1 cellular context compared by ENCODE assay signal in the genomic region with DNA sequence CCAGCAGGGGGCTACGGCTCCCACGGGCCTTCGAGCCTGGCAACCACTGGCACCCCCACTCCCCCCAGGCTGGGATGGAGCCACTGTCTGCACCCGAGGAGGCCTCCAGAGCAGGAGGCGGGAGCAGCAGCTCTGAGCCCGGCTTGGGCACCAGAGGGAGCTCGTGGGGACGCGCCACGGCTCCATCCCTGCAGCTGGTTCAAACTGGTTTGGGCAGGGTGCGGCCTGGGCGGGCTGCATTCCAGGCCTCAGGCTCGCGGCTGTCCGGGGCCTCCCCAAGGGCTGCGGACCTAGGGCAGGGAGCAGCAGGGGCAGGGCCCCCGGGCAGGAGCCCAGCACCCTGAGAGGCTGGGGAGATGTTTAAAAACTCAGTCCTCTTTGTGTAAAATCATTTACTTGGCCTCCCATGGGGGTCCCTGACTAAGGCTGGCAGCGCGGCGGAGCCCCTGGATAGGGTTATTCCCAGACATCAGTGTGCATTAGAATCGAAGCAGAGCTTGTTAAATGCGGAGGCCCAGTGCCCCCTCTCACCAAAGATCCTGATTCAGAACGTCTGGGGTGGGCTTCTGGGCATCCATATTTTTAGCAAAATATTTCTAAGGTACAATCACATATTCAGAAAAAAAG.
A peak's percentile ranks its signal among the peaks of the same experiment; 100 is the strongest.
TF ChIP-seq lines count a peak whose summit lies in the region.

No MANE protein-coding gene starts in this region.

TF ChIP-seq in K562, 482 proteins besides CTCF, POLR2A, EP300 and RAD21 (continued from another document and continues in another):
- TF ChIP-seq, protein P1, sequence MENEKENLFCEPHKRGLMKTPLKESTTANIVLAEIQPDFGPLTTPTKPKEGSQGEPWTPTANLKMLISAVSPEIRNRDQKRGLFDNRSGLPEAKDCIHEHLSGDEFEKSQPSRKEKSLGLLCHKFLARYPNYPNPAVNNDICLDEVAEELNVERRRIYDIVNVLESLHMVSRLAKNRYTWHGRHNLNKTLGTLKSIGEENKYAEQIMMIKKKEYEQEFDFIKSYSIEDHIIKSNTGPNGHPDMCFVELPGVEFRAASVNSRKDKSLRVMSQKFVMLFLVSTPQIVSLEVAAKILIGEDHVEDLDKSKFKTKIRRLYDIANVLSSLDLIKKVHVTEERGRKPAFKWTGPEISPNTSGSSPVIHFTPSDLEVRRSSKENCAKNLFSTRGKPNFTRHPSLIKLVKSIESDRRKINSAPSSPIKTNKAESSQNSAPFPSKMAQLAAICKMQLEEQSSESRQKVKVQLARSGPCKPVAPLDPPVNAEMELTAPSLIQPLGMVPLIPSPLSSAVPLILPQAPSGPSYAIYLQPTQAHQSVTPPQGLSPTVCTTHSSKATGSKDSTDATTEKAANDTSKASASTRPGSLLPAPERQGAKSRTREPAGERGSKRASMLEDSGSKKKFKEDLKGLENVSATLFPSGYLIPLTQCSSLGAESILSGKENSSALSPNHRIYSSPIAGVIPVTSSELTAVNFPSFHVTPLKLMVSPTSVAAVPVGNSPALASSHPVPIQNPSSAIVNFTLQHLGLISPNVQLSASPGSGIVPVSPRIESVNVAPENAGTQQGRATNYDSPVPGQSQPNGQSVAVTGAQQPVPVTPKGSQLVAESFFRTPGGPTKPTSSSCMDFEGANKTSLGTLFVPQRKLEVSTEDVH (IDR thresholded peaks at IDR 0.05; ENCODE audit: low read depth, partially characterized antibody), result no peak
- TF ChIP-seq, protein P2, sequence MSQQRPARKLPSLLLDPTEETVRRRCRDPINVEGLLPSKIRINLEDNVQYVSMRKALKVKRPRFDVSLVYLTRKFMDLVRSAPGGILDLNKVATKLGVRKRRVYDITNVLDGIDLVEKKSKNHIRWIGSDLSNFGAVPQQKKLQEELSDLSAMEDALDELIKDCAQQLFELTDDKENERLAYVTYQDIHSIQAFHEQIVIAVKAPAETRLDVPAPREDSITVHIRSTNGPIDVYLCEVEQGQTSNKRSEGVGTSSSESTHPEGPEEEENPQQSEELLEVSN (IDR thresholded peaks at IDR 0.05; ENCODE audit: borderline replicate concordance in 1 of 2, extremely low read depth in 1 of 2, insufficient read depth in 1 of 2, insufficient read length in 1 of 2, low read depth in 1 of 2, low read length in 1 of 2, poor library complexity in 1 of 2, severe bottlenecking in 1 of 2), result peak; percentile 88 to 89
- no peak for TF ChIP-seq ZNF232 (CRISPR knock-in tag; IDR thresholded peaks at IDR 0.05)
- TF ChIP-seq, protein P3, sequence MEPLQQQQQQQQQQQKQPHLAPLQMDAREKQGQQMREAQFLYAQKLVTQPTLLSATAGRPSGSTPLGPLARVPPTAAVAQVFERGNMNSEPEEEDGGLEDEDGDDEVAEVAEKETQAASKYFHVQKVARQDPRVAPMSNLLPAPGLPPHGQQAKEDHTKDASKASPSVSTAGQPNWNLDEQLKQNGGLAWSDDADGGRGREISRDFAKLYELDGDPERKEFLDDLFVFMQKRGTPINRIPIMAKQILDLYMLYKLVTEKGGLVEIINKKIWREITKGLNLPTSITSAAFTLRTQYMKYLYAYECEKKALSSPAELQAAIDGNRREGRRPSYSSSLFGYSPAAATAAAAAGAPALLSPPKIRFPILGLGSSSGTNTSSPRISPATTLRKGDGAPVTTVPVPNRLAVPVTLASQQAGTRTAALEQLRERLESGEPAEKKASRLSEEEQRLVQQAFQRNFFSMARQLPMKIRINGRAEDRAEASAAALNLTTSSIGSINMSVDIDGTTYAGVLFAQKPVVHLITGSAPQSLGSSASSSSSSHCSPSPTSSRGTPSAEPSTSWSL (CRISPR knock-in tag; IDR thresholded peaks at IDR 0.05; ENCODE audit: borderline replicate concordance), result no peak
- TF ChIP-seq NR2F6 (CRISPR knock-in tag; IDR thresholded peaks at IDR 0.05), result peak; percentile 17; the same call in 1 of the 2 replicates
- TF ChIP-seq ZNF589 (CRISPR knock-in tag; IDR thresholded peaks at IDR 0.05; ENCODE audit: low read depth), result peak; percentile 89
- no peak for TF ChIP-seq CHD4 (IDR thresholded peaks at IDR 0.05; ENCODE audit: insufficient read depth, insufficient replicate concordance, low read depth, low read length, poor library complexity, severe bottlenecking)
- peak; percentile 82 for TF ChIP-seq RNF2 (IDR thresholded peaks at IDR 0.05)
- no peak for TF ChIP-seq ZNF717 (CRISPR knock-in tag; IDR thresholded peaks at IDR 0.05)
- no peak for TF ChIP-seq ESRRB (CRISPR knock-in tag; IDR thresholded peaks at IDR 0.05; ENCODE audit: borderline replicate concordance)
- peak in 1 of 2 experiments; percentile 85; a peak in 2 of 4 replicates for TF ChIP-seq KDM1A (IDR thresholded peaks at IDR 0.05)
- TF ChIP-seq, protein P4, sequence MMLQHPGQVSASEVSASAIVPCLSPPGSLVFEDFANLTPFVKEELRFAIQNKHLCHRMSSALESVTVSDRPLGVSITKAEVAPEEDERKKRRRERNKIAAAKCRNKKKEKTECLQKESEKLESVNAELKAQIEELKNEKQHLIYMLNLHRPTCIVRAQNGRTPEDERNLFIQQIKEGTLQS (IDR thresholded peaks at IDR 0.05), result no peak
- TF ChIP-seq, protein P4 (CRISPR knock-in tag; conservative IDR thresholded peaks at IDR 0.05), result no peak
- no peak for TF ChIP-seq MYBL2 (IDR thresholded peaks at IDR 0.05; ENCODE audit: low read depth)
- TF ChIP-seq MYBL2 (CRISPR knock-in tag; IDR thresholded peaks at IDR 0.05; ENCODE audit: borderline replicate concordance), result no peak
- TF ChIP-seq KAT2B (IDR thresholded peaks at IDR 0.05; ENCODE audit: low read depth, low read length), result peak; percentile 89
- TF ChIP-seq HMGN3 (IDR thresholded peaks at IDR 0.05; ENCODE audit: borderline replicate concordance, extremely low read depth, insufficient read length, low read depth, low read length), result peak; percentile 90
- 0 out of 2 replicates have a peak, but pooled peaks have one; percentile 33 for TF ChIP-seq ZNF41 (CRISPR knock-in tag; conservative IDR thresholded peaks at IDR 0.05)
- no peak for TF ChIP-seq CBFA2T2 (conservative IDR thresholded peaks at IDR 0.05)
- TF ChIP-seq, protein P5, sequence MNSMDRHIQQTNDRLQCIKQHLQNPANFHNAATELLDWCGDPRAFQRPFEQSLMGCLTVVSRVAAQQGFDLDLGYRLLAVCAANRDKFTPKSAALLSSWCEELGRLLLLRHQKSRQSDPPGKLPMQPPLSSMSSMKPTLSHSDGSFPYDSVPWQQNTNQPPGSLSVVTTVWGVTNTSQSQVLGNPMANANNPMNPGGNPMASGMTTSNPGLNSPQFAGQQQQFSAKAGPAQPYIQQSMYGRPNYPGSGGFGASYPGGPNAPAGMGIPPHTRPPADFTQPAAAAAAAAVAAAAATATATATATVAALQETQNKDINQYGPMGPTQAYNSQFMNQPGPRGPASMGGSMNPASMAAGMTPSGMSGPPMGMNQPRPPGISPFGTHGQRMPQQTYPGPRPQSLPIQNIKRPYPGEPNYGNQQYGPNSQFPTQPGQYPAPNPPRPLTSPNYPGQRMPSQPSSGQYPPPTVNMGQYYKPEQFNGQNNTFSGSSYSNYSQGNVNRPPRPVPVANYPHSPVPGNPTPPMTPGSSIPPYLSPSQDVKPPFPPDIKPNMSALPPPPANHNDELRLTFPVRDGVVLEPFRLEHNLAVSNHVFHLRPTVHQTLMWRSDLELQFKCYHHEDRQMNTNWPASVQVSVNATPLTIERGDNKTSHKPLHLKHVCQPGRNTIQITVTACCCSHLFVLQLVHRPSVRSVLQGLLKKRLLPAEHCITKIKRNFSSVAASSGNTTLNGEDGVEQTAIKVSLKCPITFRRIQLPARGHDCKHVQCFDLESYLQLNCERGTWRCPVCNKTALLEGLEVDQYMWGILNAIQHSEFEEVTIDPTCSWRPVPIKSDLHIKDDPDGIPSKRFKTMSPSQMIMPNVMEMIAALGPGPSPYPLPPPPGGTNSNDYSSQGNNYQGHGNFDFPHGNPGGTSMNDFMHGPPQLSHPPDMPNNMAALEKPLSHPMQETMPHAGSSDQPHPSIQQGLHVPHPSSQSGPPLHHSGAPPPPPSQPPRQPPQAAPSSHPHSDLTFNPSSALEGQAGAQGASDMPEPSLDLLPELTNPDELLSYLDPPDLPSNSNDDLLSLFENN (IDR thresholded peaks at IDR 0.05; ENCODE audit: low read depth in 2 of 2, low read length in 2 of 2), result 0 out of 4 replicates have a peak, but pooled peaks of 1 of the 2 experiments have one; percentile 22
- no peak for TF ChIP-seq NR2C1 (IDR thresholded peaks at IDR 0.05)
- peak; percentile 47; the same call in 1 of the 2 replicates for TF ChIP-seq NR2C1 (tag; IDR thresholded peaks at IDR 0.05)
- no peak for TF ChIP-seq HMG20A (CRISPR knock-in tag; conservative IDR thresholded peaks at IDR 0.05)
- TF ChIP-seq, protein P6, sequence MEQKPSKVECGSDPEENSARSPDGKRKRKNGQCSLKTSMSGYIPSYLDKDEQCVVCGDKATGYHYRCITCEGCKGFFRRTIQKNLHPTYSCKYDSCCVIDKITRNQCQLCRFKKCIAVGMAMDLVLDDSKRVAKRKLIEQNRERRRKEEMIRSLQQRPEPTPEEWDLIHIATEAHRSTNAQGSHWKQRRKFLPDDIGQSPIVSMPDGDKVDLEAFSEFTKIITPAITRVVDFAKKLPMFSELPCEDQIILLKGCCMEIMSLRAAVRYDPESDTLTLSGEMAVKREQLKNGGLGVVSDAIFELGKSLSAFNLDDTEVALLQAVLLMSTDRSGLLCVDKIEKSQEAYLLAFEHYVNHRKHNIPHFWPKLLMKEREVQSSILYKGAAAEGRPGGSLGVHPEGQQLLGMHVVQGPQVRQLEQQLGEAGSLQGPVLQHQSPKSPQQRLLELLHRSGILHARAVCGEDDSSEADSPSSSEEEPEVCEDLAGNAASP (IDR thresholded peaks at IDR 0.05), result no peak
- TF ChIP-seq KDM2B (CRISPR knock-in tag; IDR thresholded peaks at IDR 0.05), result no peak
- TF ChIP-seq, protein P7, sequence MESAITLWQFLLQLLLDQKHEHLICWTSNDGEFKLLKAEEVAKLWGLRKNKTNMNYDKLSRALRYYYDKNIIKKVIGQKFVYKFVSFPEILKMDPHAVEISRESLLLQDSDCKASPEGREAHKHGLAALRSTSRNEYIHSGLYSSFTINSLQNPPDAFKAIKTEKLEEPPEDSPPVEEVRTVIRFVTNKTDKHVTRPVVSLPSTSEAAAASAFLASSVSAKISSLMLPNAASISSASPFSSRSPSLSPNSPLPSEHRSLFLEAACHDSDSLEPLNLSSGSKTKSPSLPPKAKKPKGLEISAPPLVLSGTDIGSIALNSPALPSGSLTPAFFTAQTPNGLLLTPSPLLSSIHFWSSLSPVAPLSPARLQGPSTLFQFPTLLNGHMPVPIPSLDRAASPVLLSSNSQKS (CRISPR knock-in tag; IDR thresholded peaks at IDR 0.05), result no peak
- peak; percentile 64; the same call in 1 of the 2 replicates for TF ChIP-seq ZNF24 (IDR thresholded peaks at IDR 0.05)
- TF ChIP-seq CBFB (CRISPR knock-in tag; IDR thresholded peaks at IDR 0.05), result no peak
- no peak for TF ChIP-seq NR2C2 (CRISPR knock-in tag; IDR thresholded peaks at IDR 0.05)
- peak; percentile 41; the same call in 1 of the 2 replicates for TF ChIP-seq NR2C2 (tag; IDR thresholded peaks at IDR 0.05)
- TF ChIP-seq ETV6 (IDR thresholded peaks at IDR 0.05; ENCODE audit: borderline replicate concordance in 1 of 2, low read depth in 2 of 2, low read length in 1 of 2), result no peak
- TF ChIP-seq ETV6 (CRISPR knock-in tag; IDR thresholded peaks at IDR 0.05; ENCODE audit: borderline replicate concordance), result no peak
- no peak for TF ChIP-seq ZFPM2 (CRISPR knock-in tag; IDR thresholded peaks at IDR 0.05)
- no peak; the same call in 1 of the 2 replicates for TF ChIP-seq TCFL5 (CRISPR knock-in tag; conservative IDR thresholded peaks at IDR 0.05)
- peak; percentile 32; the same call in 1 of the 2 replicates for TF ChIP-seq JUN (IDR thresholded peaks at IDR 0.05; ENCODE audit: borderline replicate concordance, low read depth, low read length)
- TF ChIP-seq JUN (CRISPR knock-in tag; IDR thresholded peaks at IDR 0.05; ENCODE audit: borderline replicate concordance), result no peak
- no peak for TF ChIP-seq FUS (optimal IDR thresholded peaks at IDR 0.05; ENCODE audit: low read depth, low read length)
- TF ChIP-seq ZFP30 (CRISPR knock-in tag; IDR thresholded peaks at IDR 0.05; ENCODE audit: borderline replicate concordance), result no peak
- TF ChIP-seq, protein P8, sequence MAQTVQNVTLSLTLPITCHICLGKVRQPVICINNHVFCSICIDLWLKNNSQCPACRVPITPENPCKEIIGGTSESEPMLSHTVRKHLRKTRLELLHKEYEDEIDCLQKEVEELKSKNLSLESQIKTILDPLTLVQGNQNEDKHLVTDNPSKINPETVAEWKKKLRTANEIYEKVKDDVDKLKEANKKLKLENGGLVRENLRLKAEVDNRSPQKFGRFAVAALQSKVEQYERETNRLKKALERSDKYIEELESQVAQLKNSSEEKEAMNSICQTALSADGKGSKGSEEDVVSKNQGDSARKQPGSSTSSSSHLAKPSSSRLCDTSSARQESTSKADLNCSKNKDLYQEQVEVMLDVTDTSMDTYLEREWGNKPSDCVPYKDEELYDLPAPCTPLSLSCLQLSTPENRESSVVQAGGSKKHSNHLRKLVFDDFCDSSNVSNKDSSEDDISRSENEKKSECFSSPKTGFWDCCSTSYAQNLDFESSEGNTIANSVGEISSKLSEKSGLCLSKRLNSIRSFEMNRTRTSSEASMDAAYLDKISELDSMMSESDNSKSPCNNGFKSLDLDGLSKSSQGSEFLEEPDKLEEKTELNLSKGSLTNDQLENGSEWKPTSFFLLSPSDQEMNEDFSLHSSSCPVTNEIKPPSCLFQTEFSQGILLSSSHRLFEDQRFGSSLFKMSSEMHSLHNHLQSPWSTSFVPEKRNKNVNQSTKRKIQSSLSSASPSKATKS (CRISPR knock-in tag; IDR thresholded peaks at IDR 0.05), result no peak
- no peak for TF ChIP-seq ZSCAN32 (CRISPR knock-in tag; IDR thresholded peaks at IDR 0.05)
- TF ChIP-seq RBM15 (IDR thresholded peaks at IDR 0.05; ENCODE audit: insufficient read depth, low read length), result no peak
- TF ChIP-seq CHD2 (IDR thresholded peaks at IDR 0.05; ENCODE audit: low read depth, low read length), result no peak
- TF ChIP-seq, protein P9, sequence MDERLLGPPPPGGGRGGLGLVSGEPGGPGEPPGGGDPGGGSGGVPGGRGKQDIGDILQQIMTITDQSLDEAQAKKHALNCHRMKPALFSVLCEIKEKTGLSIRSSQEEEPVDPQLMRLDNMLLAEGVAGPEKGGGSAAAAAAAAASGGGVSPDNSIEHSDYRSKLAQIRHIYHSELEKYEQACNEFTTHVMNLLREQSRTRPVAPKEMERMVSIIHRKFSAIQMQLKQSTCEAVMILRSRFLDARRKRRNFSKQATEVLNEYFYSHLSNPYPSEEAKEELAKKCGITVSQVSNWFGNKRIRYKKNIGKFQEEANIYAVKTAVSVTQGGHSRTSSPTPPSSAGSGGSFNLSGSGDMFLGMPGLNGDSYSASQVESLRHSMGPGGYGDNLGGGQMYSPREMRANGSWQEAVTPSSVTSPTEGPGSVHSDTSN (CRISPR knock-in tag; IDR thresholded peaks at IDR 0.05; ENCODE audit: low read depth), result no peak
- TF ChIP-seq, protein P9 (tag; conservative IDR thresholded peaks at IDR 0.05; ENCODE audit: low read depth), result no peak
- no peak for TF ChIP-seq CEBPB (tag; IDR thresholded peaks at IDR 0.05)
- 0 out of 2 replicates have a peak, but pooled peaks have one; percentile 60 for TF ChIP-seq ZNF75A (CRISPR knock-in tag; IDR thresholded peaks at IDR 0.05)
